Comparison of ENCODE assay signal across 8 cellular contexts in genomic region chr17:77145635-77146632, GRCh38. TPM values are rescaled to one million over a fixed set of nuclear protein-coding genes. Genes with fewer than 3 reads are reported as not detected.
DNase-seq lines count a peak whose midpoint lies in the region; ATAC-seq, FAIRE-seq and TF ChIP-seq lines count a peak whose summit lies in the region.

No MANE protein-coding gene starts in this region.

- H3K27ac Mint-ChIP-seq in osteocyte (ENCODE audit: unreplicated experiment): peak overlapping the region; percentile 87

- peaks cover 52% of the 10 kb centered on the region for H3K36me3 Mint-ChIP-seq in osteocyte (ENCODE audit: unreplicated experiment)

- H3K4me3 ChIP-seq in AG04449 (ENCODE audit: low read depth, low read length) (no peak overlapping the region), foreskin fibroblast (ENCODE audit: low read depth in 1 of 2, low read length in 2 of 2) (no peak overlapping the region)

- ATAC-seq in GM19455 (IDR thresholded peaks at IDR 0.05; ENCODE audit: unreplicated experiment): no peak
- ATAC-seq in GM18868 (IDR thresholded peaks at IDR 0.05; ENCODE audit: unreplicated experiment): no peak

- TF ChIP-seq CTCF in AG04449 (IDR thresholded peaks at IDR 0.05; ENCODE audit: insufficient read depth, low read length, missing control alignments): peak; percentile 56
- peak; percentile 27 for TF ChIP-seq CTCF in foreskin fibroblast (IDR thresholded peaks at IDR 0.05; ENCODE audit: low read depth, low read length)
- peak; percentile 46 for TF ChIP-seq CTCF in osteocyte (IDR thresholded peaks at IDR 0.05)

- no peak for DNase-seq in AG04449 (ENCODE audit: low read depth, low spot score)
- no peak for DNase-seq in GM18507 (ENCODE audit: extremely low spot score, insufficient read length, low read depth)
- peak; percentile 38 for DNase-seq in T1000 (lab: John Stamatoyannopoulos, UW)
- DNase-seq in foreskin fibroblast: peak; percentile 83 to 89
- DNase-seq in osteocyte (ENCODE audit: extremely low spot score, unreplicated experiment): no peak
- no peak for DNase-seq in LoVo (ENCODE audit: low spot score)

- CTCF ChIA-PET in AG04449 (lab: Yijun Ruan, JAX): interaction anchor here (0.5 to 2.0 kb wide), 9 partner anchors 15 to 313 kb away, joined by 3 to 17 read pairs (median 5); no protein-coding TSS in a partner anchor

- peak; percentile 81 for FAIRE-seq in GM18507 (lab: Jason Lieb, UNC)

- H3K4me1 Mint-ChIP-seq in osteocyte (ENCODE audit: unreplicated experiment): peaks cover 55% of the 10 kb centered on the region

- H3K27me3 Mint-ChIP-seq in osteocyte (ENCODE audit: unreplicated experiment): no peaks in the 10 kb centered on the region

- POLR2A ChIA-PET in AG04449 (lab: Yijun Ruan, JAX): interaction anchor here (0.6 kb wide), 1 partner anchor 57 kb away, joined by 3 read pairs; no protein-coding TSS in a partner anchor

- H3K9me3 Mint-ChIP-seq in osteocyte (ENCODE audit: unreplicated experiment): no peaks in the 10 kb centered on the region

- H3K4me3 Mint-ChIP-seq in osteocyte (ENCODE audit: unreplicated experiment): peak overlapping the region; percentile 46

RNA-seq across cellular contexts. Expression of gene SEC14L1, which starts 5.2 kb away (rescaled TPM):
- total RNA-seq in osteocyte: 82.9 and 90.5 TPM in 2 replicates

Comparison
In these comparisons a context has a peak if more than half of its experiments do, and no peak if none do; other contexts are left out.
1. DNase-seq: peak in T1000 (single experiment) and foreskin fibroblast (2 of 2); none in AG04449 (single experiment), GM18507 (single experiment), osteocyte (single experiment) and LoVo (single experiment).
2. Peak in every context shown above with its lines, with median percentiles within 50 percentile points of each other: CTCF ChIP-seq.